Comparison of ENCODE assay signal across 4 cellular contexts in the genomic region with DNA sequence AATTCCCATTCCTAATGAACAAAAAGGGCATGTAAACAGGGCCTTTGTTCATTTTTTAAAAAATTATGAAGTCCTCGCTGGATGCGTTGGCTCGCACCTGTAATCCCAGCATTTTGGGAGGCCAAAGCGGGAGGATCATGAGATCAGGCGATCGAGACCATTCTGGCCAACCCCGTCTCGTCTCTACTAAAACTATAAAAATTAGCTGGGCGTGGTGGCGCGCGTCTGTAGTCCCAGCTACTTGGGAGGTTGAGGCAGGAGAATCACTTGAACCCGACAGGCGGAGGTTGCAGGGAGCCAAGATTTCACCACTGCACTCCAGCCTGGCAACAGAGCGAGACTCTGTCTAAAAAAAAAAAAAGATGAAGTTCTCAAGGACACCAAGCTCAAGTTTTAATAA. TPM values are rescaled to one million over a fixed set of nuclear protein-coding genes. Genes with fewer than 3 reads are reported as not detected.
"Had no signal": no experiment of that assay in that cellular context is flagged by ENCODE, and none has a peak within 500 bp of the region (broad histone marks: within the 10 kb centered on the region; RNA-seq: fewer than 3 reads in every experiment).

No MANE protein-coding gene starts in this region.

RNA-seq across cellular contexts. Expression of gene WFIKKN2, which starts 24.3 kb away (rescaled TPM):
- total RNA-seq: cardiac muscle cell; lung microvascular endothelial cell; naive thymus-derived CD4-positive, alpha-beta T cell; renal cortical epithelial cell had no signal
- polyA plus RNA-seq: naive thymus-derived CD4-positive, alpha-beta T cell had no signal
